In the genomic region with DNA sequence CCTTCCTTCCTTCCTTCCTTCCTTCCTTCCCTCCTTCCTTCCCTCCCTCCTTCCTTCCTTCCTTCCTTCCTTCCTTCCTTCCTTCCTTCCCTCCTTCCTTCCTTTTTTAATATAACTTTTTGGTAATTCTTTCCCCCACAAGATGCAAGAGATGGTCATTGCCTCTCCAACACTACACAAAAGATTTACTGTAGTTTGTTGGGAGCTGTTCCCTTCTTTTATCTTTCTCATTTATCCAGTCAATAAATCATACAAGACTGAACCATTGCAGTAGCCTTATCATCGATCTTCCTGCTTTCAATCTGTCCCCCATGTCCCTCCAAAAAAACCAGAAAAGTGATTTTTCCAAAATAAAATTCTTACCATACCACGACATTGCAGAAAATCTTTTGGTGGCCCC, we compare ENCODE assay signal across 27 cellular contexts. TPM values are rescaled to one million over a fixed set of nuclear protein-coding genes. Genes with fewer than 3 reads are reported as not detected.
"Had no signal": no experiment of that assay in that cellular context is flagged by ENCODE, and none has a peak within 500 bp of the region (broad histone marks: within the 10 kb centered on the region; RNA-seq: fewer than 3 reads in every experiment).

No MANE protein-coding gene starts in this region.

- DNase-seq: cortex of kidney; foreskin fibroblast; gastrocnemius medialis; heart left ventricle; kidney; mesendoderm; midbrain; naive thymus-derived CD4-positive, alpha-beta T cell; occipital lobe; ovary; posterior cingulate gyrus; psoas muscle; right cardiac atrium; spleen; stimulated activated CD4-positive, alpha-beta T cell treated with anti-CD3 and anti-CD28 coated beads, Interleukin-4, amount 100 ng/mL, for 4 hours; stimulated activated naive B cell treated with anti-CD40 and anti-IgM and Interleukin-4, amounts not matched to agents 10 μg/mL and 1 μg/mL and 100 μg/mL, for 72 hours; upper lobe of right lung; uterus had no signal

- H3K9me3 Mint-ChIP-seq: nephron had no signal

- H3K36me3 ChIP-seq: gastrocnemius medialis, heart left ventricle, ovary, spleen, thoracic aorta, upper lobe of right lung, uterus had no signal

- H3K4me1 ChIP-seq: gastrocnemius medialis, psoas muscle, spleen, upper lobe of right lung, uterus had no signal

- H3K36me3 Mint-ChIP-seq: naive thymus-derived CD4-positive, alpha-beta T cell had no signal

- ATAC-seq: gastrocnemius medialis; heart left ventricle; left lobe of liver; naive thymus-derived CD4-positive, alpha-beta T cell; psoas muscle; right cardiac atrium; stimulated activated naive B cell treated with anti-CD40 and anti-IgM and Interleukin-4, amounts not matched to agents 10 μg/mL and 1 μg/mL and 100 μg/mL, for 72 hours; upper lobe of right lung had no signal

- H3K27ac Mint-ChIP-seq: nephron; stimulated activated naive B cell treated with anti-CD40 and anti-IgM and Interleukin-4, amounts not matched to agents 10 μg/mL and 1 μg/mL and 100 μg/mL, for 72 hours; stimulated activated naive CD8-positive, alpha-beta T cell treated with anti-CD3 and anti-CD28 coated beads, Interleukin-15, Interleukin-2, amounts not matched to agents 100 ng/mL and 50 ng/mL, for 24 hours had no signal

- H3K4me3 ChIP-seq: gastrocnemius medialis, heart left ventricle, hepatocyte, lung, ovary, psoas muscle, skin epidermis, spleen, thoracic aorta, tibial nerve, upper lobe of right lung, uterus had no signal

- H3K4me1 Mint-ChIP-seq: naive thymus-derived CD4-positive, alpha-beta T cell had no signal

- H3K27ac ChIP-seq: gastrocnemius medialis, heart left ventricle, hepatocyte, ovary, psoas muscle, spleen, thoracic aorta, tibial nerve, upper lobe of right lung, uterus had no signal

- H3K4me2 ChIP-seq: hepatocyte had no signal

- H3K27me3 Mint-ChIP-seq: stimulated activated naive B cell treated with anti-CD40 and anti-IgM and Interleukin-4, amounts not matched to agents 10 μg/mL and 1 μg/mL and 100 μg/mL, for 72 hours; stimulated activated naive CD8-positive, alpha-beta T cell treated with anti-CD3 and anti-CD28 coated beads, Interleukin-15, Interleukin-2, amounts not matched to agents 100 ng/mL and 50 ng/mL, for 24 hours had no signal

- H3K9me3 ChIP-seq: gastrocnemius medialis, heart left ventricle, ovary, psoas muscle, spleen, thoracic aorta, tibial nerve, upper lobe of right lung, uterus had no signal

- H3K27me3 ChIP-seq: hepatocyte, ovary, tibial nerve, upper lobe of right lung, uterus had no signal

- H3K4me3 Mint-ChIP-seq: naive thymus-derived CD4-positive, alpha-beta T cell; nephron; stimulated activated naive B cell treated with anti-CD40 and anti-IgM and Interleukin-4, amounts not matched to agents 10 μg/mL and 1 μg/mL and 100 μg/mL, for 72 hours; stimulated activated naive CD8-positive, alpha-beta T cell treated with anti-CD3 and anti-CD28 coated beads, Interleukin-15, Interleukin-2, amounts not matched to agents 100 ng/mL and 50 ng/mL, for 24 hours had no signal

RNA-seq across cellular contexts. Expression of a gene that starts 8.2 kb away (rescaled TPM):
- total RNA-seq: dermis microvascular lymphatic vessel endothelial cell had no signal
